ENCODE assay signal across 12 cellular contexts in genomic region chr4:2891294-2891693, GRCh38. TPM values are rescaled to one million over a fixed set of nuclear protein-coding genes. Genes with fewer than 3 reads are reported as not detected.
A peak's percentile ranks its signal among the peaks of the same experiment; 100 is the strongest.
DNase-seq lines count a peak whose midpoint lies in the region; ATAC-seq, FAIRE-seq and TF ChIP-seq lines count a peak whose summit lies in the region.
"Had no signal": no experiment of that assay in that cellular context is flagged by ENCODE, and none has a peak within 500 bp of the region (broad histone marks: within the 10 kb centered on the region; RNA-seq: fewer than 3 reads in every experiment).

No MANE protein-coding gene starts in this region.

- intact Hi-C loops in GM12878 (cut with micrococcal nuclease; ENCODE audit: unreplicated experiment): no loop called here

- H3K27ac Mint-ChIP-seq in activated naive CD4-positive, alpha-beta T cell treated with anti-CD3 and anti-CD28 coated beads, Interleukin-2, amount 50 U/mL, for 24 hours: peak overlapping the region; percentile 95
- peak overlapping the region; percentile 30 for H3K27ac Mint-ChIP-seq in type B pancreatic cell
- H3K27ac Mint-ChIP-seq: B cell had no signal

- TF ChIP-seq CTCF in GM12878 (IDR thresholded peaks at IDR 0.05 in 2 of 3, conservative IDR thresholded peaks at IDR 0.05 in 1 of 3; ENCODE audit: control insufficient read depth in 2 of 3, extremely low read depth in 1 of 3, insufficient read depth in 1 of 3, low read depth in 3 of 3, low read length in 3 of 3): no peak
- no peak for TF ChIP-seq CTCF in type B pancreatic cell (conservative IDR thresholded peaks at IDR 0.05)

- no peak for TF ChIP-seq EP300 in GM12878 (IDR thresholded peaks at IDR 0.05; ENCODE audit: borderline replicate concordance in 1 of 2, control insufficient read depth in 1 of 2, low read depth in 2 of 2, low read length in 2 of 2)

- H3K79me2 ChIP-seq in GM12878 (ENCODE audit: control insufficient read depth, insufficient read depth, low read length): no peaks in the 10 kb centered on the region

- WGBS in GM12878 (ENCODE audit: insufficient coverage, insufficient replicate concordance, low lambda C conversion rate, missing lambda C conversion rate): 97% methylated on average over 5 of the region's 5 CpGs

- H3K36me3 Mint-ChIP-seq in activated naive CD4-positive, alpha-beta T cell treated with anti-CD3 and anti-CD28 coated beads, Interleukin-2, amount 50 U/mL, for 24 hours: peaks cover 10% of the 10 kb centered on the region
- H3K36me3 Mint-ChIP-seq in type B pancreatic cell: peaks cover 28% of the 10 kb centered on the region

- TF ChIP-seq POLR2A in GM12878 (IDR thresholded peaks at IDR 0.05; ENCODE audit: low read depth, low read length): no peak

- no peak for FAIRE-seq in GM12878 (lab: Jason Lieb, UNC)

- H3K9me3 Mint-ChIP-seq in activated naive CD4-positive, alpha-beta T cell treated with anti-CD3 and anti-CD28 coated beads, Interleukin-2, amount 50 U/mL, for 24 hours: no peaks in the 10 kb centered on the region
- H3K9me3 Mint-ChIP-seq in type B pancreatic cell: no peaks in the 10 kb centered on the region

- ATAC-seq in GM12878: no peak

- POLR2A ChIA-PET in GM12878 (lab: Charles Lee): interaction anchor here (0.7 kb wide), 1 partner anchor 18 kb away, joined by 3 read pairs; no protein-coding TSS in a partner anchor

- no peak for DNase-seq in activated naive CD4-positive, alpha-beta T cell treated with Interleukin-2 at 50 U/mL for 16 hours
- no peak for DNase-seq in GM12878 (ENCODE audit: low read depth, low spot score)
- DNase-seq in kidney glomerular epithelial cell (lab: John Stamatoyannopoulos, UW): peak; percentile 18
- no peak for DNase-seq in type B pancreatic cell (ENCODE audit: extremely low spot score, unreplicated experiment)
- DNase-seq in NCI-H146 (lab: John Stamatoyannopoulos, UW): no peak
- no peak for DNase-seq in G401 (ENCODE audit: low spot score)
- no peak for DNase-seq in NCI-H1105 treated with DMSO at 0.1 percent for 48 hours (lab: John Stamatoyannopoulos, UW)
- DNase-seq: colonic mucosa, NCI-H187 treated with DMSO at 0.1 percent for 48 hours had no signal

- no peak overlapping the region for H3K4me2 ChIP-seq in GM12878 (ENCODE audit: control insufficient read depth, insufficient read depth)

- no peaks in the 10 kb centered on the region for H3K27me3 ChIP-seq in GM12878 (replicated peaks in 1 of 2; ENCODE audit: control insufficient read depth in 2 of 2, insufficient read depth in 2 of 2, low read length in 1 of 2)
- H3K27me3 ChIP-seq: colonic mucosa, right atrium auricular region had no signal

- in situ Hi-C loops in GM12878 (cut with MboI): no loop called here
- in situ Hi-C loops in G401 (cut with HindIII; ENCODE audit: low sequenced_read_pairs): no loop called here

- H4K20me1 ChIP-seq in GM12878 (ENCODE audit: control insufficient read depth, insufficient read depth): no peaks in the 10 kb centered on the region

- no peak overlapping the region for H3K9ac ChIP-seq in GM12878 (ENCODE audit: control insufficient read depth, insufficient read depth, low read length)

- CTCF ChIA-PET in GM12878 (lab: Yijun Ruan, JAX): interaction anchor here (0.8 to 1.2 kb wide), 5 partner anchors 9 to 127 kb away, joined by 3 to 5 read pairs (median 3); no protein-coding TSS in a partner anchor

- H3K27ac ChIP-seq in GM12878 (ENCODE audit: control insufficient read depth, insufficient read depth): no peak overlapping the region
- H3K27ac ChIP-seq: colonic mucosa, right atrium auricular region had no signal

- H3K4me1 Mint-ChIP-seq in activated naive CD4-positive, alpha-beta T cell treated with anti-CD3 and anti-CD28 coated beads, Interleukin-2, amount 50 U/mL, for 24 hours: peaks cover 7% of the 10 kb centered on the region
- H3K4me1 Mint-ChIP-seq in type B pancreatic cell (ENCODE audit: unreplicated experiment): peaks cover 9% of the 10 kb centered on the region

- no TSS peak for BruUV-seq in GM12878 (replicated peaks; lab: Mats Ljungman, UMichigan)

- no peaks in the 10 kb centered on the region for H3K4me1 ChIP-seq in GM12878 (ENCODE audit: control insufficient read depth, insufficient read depth, low read length)
- H3K4me1 ChIP-seq: colonic mucosa had no signal

- no peak overlapping the region for H3K4me3 ChIP-seq in GM12878
- H3K4me3 ChIP-seq: colonic mucosa, right atrium auricular region had no signal

- H3K9me3 ChIP-seq in GM12878 (replicated peaks; ENCODE audit: control insufficient read depth, insufficient read depth, low read length): no peaks in the 10 kb centered on the region
- H3K9me3 ChIP-seq: colonic mucosa, right atrium auricular region had no signal

- no peak for TF ChIP-seq RAD21 in GM12878 (IDR thresholded peaks at IDR 0.05; ENCODE audit: insufficient read depth, low read depth, low read length)

- peaks cover 7 to 17% of the 10 kb centered on the region in 2 experiments; a peak in 3 of 4 replicates for H3K36me3 ChIP-seq in GM12878 (ENCODE audit: control insufficient read depth in 2 of 2, insufficient read depth in 2 of 2, low read length in 1 of 2)

- H2AFZ ChIP-seq in GM12878 (ENCODE audit: control insufficient read depth, low read depth, low read length): no peak overlapping the region

- H3K27me3 Mint-ChIP-seq in activated naive CD4-positive, alpha-beta T cell treated with anti-CD3 and anti-CD28 coated beads, Interleukin-2, amount 50 U/mL, for 24 hours: no peaks in the 10 kb centered on the region
- H3K27me3 Mint-ChIP-seq in type B pancreatic cell: no peaks in the 10 kb centered on the region
- H3K27me3 Mint-ChIP-seq: B cell had no signal

- H3K4me3 Mint-ChIP-seq in activated naive CD4-positive, alpha-beta T cell treated with anti-CD3 and anti-CD28 coated beads, Interleukin-2, amount 50 U/mL, for 24 hours: no peak overlapping the region
- no peak overlapping the region for H3K4me3 Mint-ChIP-seq in type B pancreatic cell
- H3K4me3 Mint-ChIP-seq: B cell had no signal

- SMC1A ChIA-PET in GM12878 (lab: Charles Lee; ENCODE audit: uncharacterized antibody, unreplicated experiment): interaction anchor here (0.9 to 1.3 kb wide), 6 partner anchors 9 to 675 kb away, joined by 3 to 5 read pairs (median 3); no protein-coding TSS in a partner anchor

- RAD21 ChIA-PET in GM12878 (lab: Charles Lee; ENCODE audit: unreplicated experiment): interaction anchor here (0.7 to 1.2 kb wide), 2 partner anchors 36 to 46 kb away, joined by 3 read pairs; no protein-coding TSS in a partner anchor

TF ChIP-seq in GM12878, 131 proteins besides CTCF, POLR2A, EP300 and RAD21:
- peak; percentile 23 for TF ChIP-seq BCL3 (IDR thresholded peaks at IDR 0.05; ENCODE audit: borderline replicate concordance, insufficient read depth, low read depth, low read length, poor library complexity, severe bottlenecking)
- TF ChIP-seq SUZ12 (IDR thresholded peaks at IDR 0.05; ENCODE audit: unreplicated experiment): no peak

RNA-seq across cellular contexts. Expression of gene ADD1, which starts 47.6 kb away (rescaled TPM):
- 321 and 355 TPM in 2 replicates for total RNA-seq in GM12878 (2013; cell fraction: nucleolus; rRNA removed)
- 128 and 136 TPM in 2 replicates for total RNA-seq in GM12878 (2014; rRNA removed)
- total RNA-seq in GM12878 (2014; rRNA removed; fragmentation: Illumina TruSeq; extraction: Trizol): 65.6 and 70.1 TPM in 2 replicates
- total RNA-seq in GM12878 (2021): 182 and 183 TPM in 2 replicates
- 61.6 TPM for polyA plus RNA-seq in GM12878 (2011; ENCODE audit: low read depth)
- polyA plus RNA-seq in GM12878 (2011; rRNA removed): 75.4 and 93.5 TPM in 2 replicates
- polyA plus RNA-seq in GM12878 (2011; cell fraction: cytosol; rRNA removed): 103 and 152 TPM in 2 replicates
- polyA plus RNA-seq in GM12878 (2011; cell fraction: nucleus; rRNA removed): 199 and 226 TPM in 2 replicates
- 119 and 148 TPM in 2 replicates for polyA plus RNA-seq in GM12878 (2012)
- 97.2 and 107 TPM in 2 replicates for polyA plus RNA-seq in GM12878 (2014; fragmentation: Illumina TruSeq; extraction: Trizol)
- 10 to 100 TPM; 21.6 to 50.2 TPM for polyA plus RNA-seq in GM12878 (2014; fragmentation: Nextera tagmentation; extraction: Ambion mirVana)
- 113 and 126 TPM in 2 replicates for polyA plus RNA-seq in GM12878 (2014; rRNA removed)
- polyA plus RNA-seq in GM12878 (2016; fragmentation: Nextera tagmentation; extraction: Ambion mirVana): 100 to 1,000 TPM; 113 to 116 TPM
- polyA minus RNA-seq in GM12878 (2011; rRNA and poly(A)+ RNA removed): 79.6 and 95.6 TPM in 2 replicates
- 36.4 and 43.2 TPM in 2 replicates for polyA minus RNA-seq in GM12878 (2011; cell fraction: cytosol; rRNA and poly(A)+ RNA removed)
- 57.1 and 78.0 TPM in 2 replicates for polyA minus RNA-seq in GM12878 (2011; cell fraction: nucleus; rRNA and poly(A)+ RNA removed)
- 197 and 235 TPM in 2 replicates for total RNA-seq in type B pancreatic cell (ENCODE audit: low replicate concordance)
- 82.3 and 121 TPM in 2 replicates for total RNA-seq in G401 (2014; rRNA removed; shearing (Covaris generic))
